In genomic region chr5:32325067-32325466, GRCh38 we compare ENCODE assay signal across 10 cellular contexts.
DNase-seq lines count a peak whose midpoint lies in the region; ATAC-seq and TF ChIP-seq lines count a peak whose summit lies in the region.
"Had no signal": no experiment of that assay in that cellular context is flagged by ENCODE, and none has a peak within 500 bp of the region (broad histone marks: within the 10 kb centered on the region; RNA-seq: fewer than 3 reads in every experiment).

No MANE protein-coding gene starts in this region.

- DNase-seq in AG08395 (ENCODE audit: low spot score) (peak; percentile 19), choroid plexus epithelial cell (ENCODE audit: low read depth) (peak; percentile 27), T1000 (lab: John Stamatoyannopoulos, UW) (no peak), T-helper 2 cell (no peak)
- no peak for DNase-seq in central memory CD4-positive, alpha-beta T cell
- DNase-seq: NCI-H187, WERI-Rb-1 had no signal

- ATAC-seq in GM19463 (IDR thresholded peaks at IDR 0.05; ENCODE audit: unreplicated experiment): peak; percentile 72
- peak; percentile 65 for ATAC-seq in HG03342 (IDR thresholded peaks at IDR 0.05; ENCODE audit: unreplicated experiment)
- no peak for ATAC-seq in HG03175 (IDR thresholded peaks at IDR 0.05; ENCODE audit: unreplicated experiment)

- H3K4me3 ChIP-seq in choroid plexus epithelial cell (ENCODE audit: low read depth, low read length): no peak overlapping the region

- no peak for TF ChIP-seq CTCF in choroid plexus epithelial cell (conservative IDR thresholded peaks at IDR 0.05; ENCODE audit: low read depth, low read length)

Comparison
In these comparisons a context has a peak if more than half of its experiments do, and no peak if none do; other contexts are left out.
1. DNase-seq: peak in AG08395 (single experiment) and choroid plexus epithelial cell (single experiment); none in T1000 (single experiment), central memory CD4-positive, alpha-beta T cell (single experiment) and T-helper 2 cell (0 of 5).